ENCODE assay signal across 8 cellular contexts in the genomic region with DNA sequence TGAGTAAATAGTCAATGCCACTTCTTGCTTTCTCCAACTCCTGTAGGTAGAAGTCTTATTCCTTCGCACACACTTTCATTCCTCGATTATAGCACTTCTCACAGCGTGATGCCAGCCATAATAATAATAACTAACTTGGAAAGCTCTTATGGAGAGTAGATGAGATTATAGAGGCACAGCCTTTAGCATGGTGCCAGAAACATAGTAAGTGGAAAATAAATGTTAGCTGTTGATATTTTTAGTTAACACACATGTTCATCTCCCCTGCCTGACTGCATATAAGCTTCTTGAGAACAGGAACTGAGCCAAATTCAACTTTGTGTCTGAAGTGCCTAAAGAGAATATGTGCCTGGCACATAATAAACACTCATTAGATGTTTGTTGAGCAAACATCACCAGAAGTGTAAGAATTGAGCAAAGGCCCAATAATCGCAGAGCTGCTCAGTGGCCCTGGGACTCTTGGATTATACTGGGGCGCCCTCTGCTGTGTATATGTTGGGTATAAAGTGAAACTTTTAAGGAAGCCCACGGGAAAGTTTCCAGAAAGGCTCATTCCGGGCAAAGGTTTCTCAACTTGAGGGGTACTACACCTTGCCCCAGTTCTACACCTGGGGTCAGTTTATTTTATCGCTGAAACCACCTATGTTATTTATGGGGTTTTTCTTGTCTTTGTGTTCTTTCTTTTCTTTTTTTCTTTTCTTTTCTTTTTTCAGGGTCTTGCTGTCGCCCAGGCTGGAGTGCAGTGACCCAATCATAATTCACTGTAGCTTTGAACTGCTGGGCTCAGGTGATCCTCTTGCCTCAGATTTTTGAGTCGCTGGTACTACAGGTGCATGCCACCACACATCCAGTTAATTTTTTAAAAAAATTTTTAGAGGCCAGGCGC. TPM values are rescaled to one million over a fixed set of nuclear protein-coding genes. Genes with fewer than 3 reads are reported as not detected.
A peak's percentile ranks its signal among the peaks of the same experiment; 100 is the strongest.
DNase-seq lines count a peak whose midpoint lies in the region; ATAC-seq, FAIRE-seq and TF ChIP-seq lines count a peak whose summit lies in the region.

No MANE protein-coding gene starts in this region.

- H3K27ac Mint-ChIP-seq in activated CD4-positive, alpha-beta memory T cell treated with anti-CD3 and anti-CD28 coated beads, Interleukin-2, amount 10 ng/mL, durations not matched to agents 7 days and 5 days = no peak overlapping the region

- H3K4me1 Mint-ChIP-seq in activated CD4-positive, alpha-beta memory T cell treated with anti-CD3 and anti-CD28 coated beads, Interleukin-2, amount 10 ng/mL, durations not matched to agents 7 days and 5 days = peaks cover 4% of the 10 kb centered on the region

- no peak overlapping the region for H3K4me3 ChIP-seq in effector memory CD4-positive, alpha-beta T cell (ENCODE audit: insufficient read depth, low read depth, low read length, poor library complexity, severe bottlenecking)

- H3K36me3 Mint-ChIP-seq in activated CD4-positive, alpha-beta memory T cell treated with anti-CD3 and anti-CD28 coated beads, Interleukin-2, amount 10 ng/mL, durations not matched to agents 7 days and 5 days (ENCODE audit: low read depth) = no peaks in the 10 kb centered on the region

- no peak for TF ChIP-seq POLR2A in GM12892 (IDR thresholded peaks at IDR 0.05; ENCODE audit: low read depth, low read length)

- DNase-seq in 8988T (peak; percentile 27), GM12892 (ENCODE audit: insufficient read length) (no peak), NCI-H774 (lab: John Stamatoyannopoulos, UW) (peak; percentile 88), middle frontal gyrus (ENCODE audit: extremely low spot score, low spot score) (peak; percentile 61)
- peak; percentile 60 for DNase-seq in activated CD4-positive, alpha-beta memory T cell treated with anti-CD3 and anti-CD28 coated beads, Interleukin-2, amount 10 ng/mL, durations not matched to agents 7 days and 5 days
- DNase-seq in effector memory CD4-positive, alpha-beta T cell = peak; percentile 4 to 29 (median 8)
- peak; percentile 1 to 8 for DNase-seq in stimulated activated CD8-positive, alpha-beta memory T cell treated with anti-CD3 and anti-CD28 coated beads, Interleukin-7, amount 100 ng/mL, for 4 hours (ENCODE audit: low read depth in 2 of 2)

- peak; percentile 76 for FAIRE-seq in GM12892 (lab: Jason Lieb, UNC)

- no peaks in the 10 kb centered on the region for H3K27me3 ChIP-seq in effector memory CD4-positive, alpha-beta T cell (replicated peaks; ENCODE audit: control insufficient read depth, insufficient read depth, low read length, poor library complexity, severe bottlenecking)

- H3K9me3 ChIP-seq in effector memory CD4-positive, alpha-beta T cell (ENCODE audit: control insufficient read depth, low read length) = no peaks in the 10 kb centered on the region

- no peaks in the 10 kb centered on the region for H3K9me3 Mint-ChIP-seq in activated CD4-positive, alpha-beta memory T cell treated with anti-CD3 and anti-CD28 coated beads, Interleukin-2, amount 10 ng/mL, durations not matched to agents 7 days and 5 days

- no peaks in the 10 kb centered on the region for H3K36me3 ChIP-seq in effector memory CD4-positive, alpha-beta T cell (ENCODE audit: control insufficient read depth, insufficient read depth, low read length)

- CTCF ChIA-PET in activated CD4-positive, alpha-beta memory T cell treated with anti-CD3 and anti-CD28 coated beads, Interleukin-2, amount 10 ng/mL, durations not matched to agents 7 days and 5 days (lab: Charles Lee) = interaction anchor here (0.8 to 2.7 kb wide), 20 partner anchors 8 to 148 kb away, joined by 3 to 27 read pairs (median 4); a partner anchor contains a TSS

- no peaks in the 10 kb centered on the region for H3K4me1 ChIP-seq in effector memory CD4-positive, alpha-beta T cell (ENCODE audit: control insufficient read depth, insufficient read depth, low read length, poor library complexity, severe bottlenecking)

- POLR2A ChIA-PET in activated CD4-positive, alpha-beta memory T cell treated with anti-CD3 and anti-CD28 coated beads, Interleukin-2, amount 10 ng/mL, durations not matched to agents 7 days and 5 days (lab: Charles Lee) = interaction anchor here (0.7 to 1.2 kb wide), 2 partner anchors 125 to 175 kb away, joined by 3 to 4 read pairs; no protein-coding TSS in a partner anchor

- peaks cover 21% of the 10 kb centered on the region for H3K27me3 Mint-ChIP-seq in activated CD4-positive, alpha-beta memory T cell treated with anti-CD3 and anti-CD28 coated beads, Interleukin-2, amount 10 ng/mL, durations not matched to agents 7 days and 5 days

- peak; percentile 83 for ATAC-seq in HG03432 (IDR thresholded peaks at IDR 0.05; ENCODE audit: unreplicated experiment)

- no peak overlapping the region for H3K27ac ChIP-seq in effector memory CD4-positive, alpha-beta T cell (ENCODE audit: insufficient read depth, low read length, poor library complexity, severe bottlenecking)

- no peak overlapping the region for H3K4me3 Mint-ChIP-seq in activated CD4-positive, alpha-beta memory T cell treated with anti-CD3 and anti-CD28 coated beads, Interleukin-2, amount 10 ng/mL, durations not matched to agents 7 days and 5 days

RNA-seq across cellular contexts. Expression of a gene that starts 22.3 kb away (rescaled TPM):
- polyA plus RNA-seq in GM12892 (2012; ENCODE audit: missing spikeins) = not detected
- total RNA-seq in activated CD4-positive, alpha-beta memory T cell treated with anti-CD3 and anti-CD28 coated beads, Interleukin-2, amount 10 ng/mL, durations not matched to agents 7 days and 5 days = not detected
